ENCODE assay signal across 8 cellular contexts in the genomic region with DNA sequence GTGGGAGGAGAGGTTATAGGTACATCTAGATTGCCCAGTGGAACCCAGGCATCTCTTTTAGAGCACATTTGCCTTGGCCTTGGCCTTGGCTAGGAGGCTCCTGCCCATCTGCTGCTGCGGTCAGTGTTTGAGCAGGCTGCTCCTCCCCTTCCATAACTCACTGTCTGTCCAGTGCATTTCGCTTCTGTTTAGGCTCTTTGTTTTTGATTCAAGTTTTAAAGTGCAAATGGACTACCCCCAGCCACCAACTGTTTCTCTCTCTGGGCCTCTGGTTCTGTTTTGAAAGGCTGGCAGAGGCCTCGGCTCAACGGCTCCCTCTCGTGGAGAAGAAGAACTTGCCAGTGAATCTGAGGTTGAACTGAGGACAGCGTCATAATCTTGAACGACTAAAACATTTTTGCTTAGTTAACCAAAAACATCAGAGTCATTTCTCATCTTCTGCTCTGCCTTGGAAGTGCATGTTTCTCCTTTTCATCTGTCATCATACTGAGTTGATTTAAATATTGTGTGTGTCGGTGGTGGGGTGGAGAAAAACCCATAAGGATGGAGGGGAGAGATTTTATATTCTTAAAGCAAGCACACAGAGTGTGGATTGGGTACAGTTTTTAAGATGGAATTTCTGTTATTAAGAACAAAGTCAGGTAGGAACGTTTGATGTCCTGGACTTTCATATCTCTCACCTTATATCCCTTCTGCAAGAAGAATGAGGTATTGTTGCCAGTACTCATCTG.
DNase-seq lines count a peak whose midpoint lies in the region; ATAC-seq lines count a peak whose summit lies in the region.

No MANE protein-coding gene starts in this region.

- intact Hi-C loops in left colon (cut with DNase I, micrococcal nuclease) = loop anchor here in 1 of 2 donors (10.0 kb wide), 1 partner anchor 133 kb away; no protein-coding TSS in a partner anchor

- DNase-seq in SIG-M5 treated with dmso at 0.1 percent for 504 hours (lab: John Stamatoyannopoulos, UW; ENCODE audit: unreplicated experiment) (peak; percentile 20), SIG-M5 (lab: John Stamatoyannopoulos, UW) (no peak), NCI-H1694 treated with DMSO at 0.1 percent for 48 hours (lab: John Stamatoyannopoulos, UW) (peak; percentile 41), cerebellar nuclear complex (lab: John Stamatoyannopoulos, UW) (peak; percentile 27 to 70), left colon (peak in 1 of 2 donors; percentile 69), cortex of kidney (lab: John Stamatoyannopoulos, UW) (no peak)
- peak; percentile 60 to 78 for DNase-seq in activated CD4-positive, alpha-beta T cell treated with anti-CD3 and anti-CD28 coated beads for 4 hours
- DNase-seq in stimulated activated CD4-positive, alpha-beta T cell treated with anti-CD3 and anti-CD28 coated beads, Interleukin-4, amount 100 ng/mL, for 24 hours = peak; percentile 82

- ATAC-seq in left colon = peak; percentile 79

Comparison
In these comparisons a context has a peak if more than half of its experiments do, and no peak if none do; other contexts are left out.
1. DNase-seq: peak in SIG-M5 treated with dmso at 0.1 percent for 504 hours (single experiment), NCI-H1694 treated with DMSO at 0.1 percent for 48 hours (single experiment), activated CD4-positive, alpha-beta T cell treated with anti-CD3 and anti-CD28 coated beads for 4 hours (2 of 2), cerebellar nuclear complex (2 of 2) and stimulated activated CD4-positive, alpha-beta T cell treated with anti-CD3 and anti-CD28 coated beads, Interleukin-4, amount 100 ng/mL, for 24 hours (single experiment); none in SIG-M5 (single experiment) and cortex of kidney (single experiment).